ENCODE assay signal across 1 cellular context in the genomic region with DNA sequence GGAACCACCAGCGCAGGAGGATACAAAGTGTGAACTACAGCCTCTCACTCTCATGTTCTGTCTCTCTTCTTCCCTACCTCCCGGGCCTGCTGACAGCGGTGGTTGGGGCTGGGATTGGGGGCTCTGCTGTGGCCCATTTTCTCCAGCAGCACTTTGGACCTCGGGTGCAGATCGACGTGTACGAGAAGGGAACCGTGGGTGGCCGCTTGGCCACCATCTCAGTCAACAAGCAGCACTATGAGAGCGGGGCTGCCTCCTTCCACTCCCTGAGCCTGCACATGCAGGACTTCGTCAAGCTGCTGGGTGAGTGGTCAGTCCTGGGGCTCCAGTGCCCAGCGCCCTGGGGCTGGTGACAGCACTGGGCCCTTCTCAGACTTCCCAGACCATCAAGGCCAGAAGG.
TF ChIP-seq lines count a peak whose summit lies in the region.

No MANE protein-coding gene starts in this region.

TF ChIP-seq in HepG2, 621 proteins besides CTCF, POLR2A, EP300 and RAD21:
- TF ChIP-seq ZNF768 (CRISPR knock-in tag; IDR thresholded peaks at IDR 0.05) (peak; percentile 48; the same call in 1 of the 2 replicates), ETV6 (CRISPR knock-in tag; conservative IDR thresholded peaks at IDR 0.05) (no peak)
- TF ChIP-seq, protein P1, sequence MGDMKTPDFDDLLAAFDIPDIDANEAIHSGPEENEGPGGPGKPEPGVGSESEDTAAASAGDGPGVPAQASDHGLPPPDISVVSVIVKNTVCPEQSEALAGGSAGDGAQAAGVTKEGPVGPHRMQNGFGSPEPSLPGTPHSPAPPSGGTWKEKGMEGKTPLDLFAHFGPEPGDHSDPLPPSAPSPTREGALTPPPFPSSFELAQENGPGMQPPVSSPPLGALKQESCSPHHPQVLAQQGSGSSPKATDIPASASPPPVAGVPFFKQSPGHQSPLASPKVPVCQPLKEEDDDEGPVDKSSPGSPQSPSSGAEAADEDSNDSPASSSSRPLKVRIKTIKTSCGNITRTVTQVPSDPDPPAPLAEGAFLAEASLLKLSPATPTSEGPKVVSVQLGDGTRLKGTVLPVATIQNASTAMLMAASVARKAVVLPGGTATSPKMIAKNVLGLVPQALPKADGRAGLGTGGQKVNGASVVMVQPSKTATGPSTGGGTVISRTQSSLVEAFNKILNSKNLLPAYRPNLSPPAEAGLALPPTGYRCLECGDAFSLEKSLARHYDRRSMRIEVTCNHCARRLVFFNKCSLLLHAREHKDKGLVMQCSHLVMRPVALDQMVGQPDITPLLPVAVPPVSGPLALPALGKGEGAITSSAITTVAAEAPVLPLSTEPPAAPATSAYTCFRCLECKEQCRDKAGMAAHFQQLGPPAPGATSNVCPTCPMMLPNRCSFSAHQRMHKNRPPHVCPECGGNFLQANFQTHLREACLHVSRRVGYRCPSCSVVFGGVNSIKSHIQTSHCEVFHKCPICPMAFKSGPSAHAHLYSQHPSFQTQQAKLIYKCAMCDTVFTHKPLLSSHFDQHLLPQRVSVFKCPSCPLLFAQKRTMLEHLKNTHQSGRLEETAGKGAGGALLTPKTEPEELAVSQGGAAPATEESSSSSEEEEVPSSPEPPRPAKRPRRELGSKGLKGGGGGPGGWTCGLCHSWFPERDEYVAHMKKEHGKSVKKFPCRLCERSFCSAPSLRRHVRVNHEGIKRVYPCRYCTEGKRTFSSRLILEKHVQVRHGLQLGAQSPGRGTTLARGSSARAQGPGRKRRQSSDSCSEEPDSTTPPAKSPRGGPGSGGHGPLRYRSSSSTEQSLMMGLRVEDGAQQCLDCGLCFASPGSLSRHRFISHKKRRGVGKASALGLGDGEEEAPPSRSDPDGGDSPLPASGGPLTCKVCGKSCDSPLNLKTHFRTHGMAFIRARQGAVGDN (CRISPR knock-in tag; IDR thresholded peaks at IDR 0.05) = peak; percentile 32
